In genomic region chr1:177354247-177354646, GRCh38 we compare ENCODE assay signal across 14 cellular contexts.
DNase-seq lines count a peak whose midpoint lies in the region; ATAC-seq lines count a peak whose summit lies in the region.
"Had no signal": no experiment of that assay in that cellular context is flagged by ENCODE, and none has a peak within 500 bp of the region (broad histone marks: within the 10 kb centered on the region; RNA-seq: fewer than 3 reads in every experiment).

No MANE protein-coding gene starts in this region.

- peak; percentile 8 for DNase-seq in GM23248
- DNase-seq in NCI-H524 (lab: John Stamatoyannopoulos, UW): peak; percentile 43 to 89
- DNase-seq in inferior parietal cortex (ENCODE audit: extremely low spot score): peak; percentile 9
- peak; percentile 31 for DNase-seq in superior temporal gyrus (ENCODE audit: extremely low spot score)
- no peak for DNase-seq in DMS79 treated with DMSO at 0.1 percent for 48 hours (lab: John Stamatoyannopoulos, UW)
- DNase-seq in HPDE6-E6E7 (ENCODE audit: extremely low spot score): no peak
- no peak for DNase-seq in activated CD8-positive, alpha-beta memory T cell treated with anti-CD3 and anti-CD28 coated beads, Interleukin-2, amount 10 ng/mL, durations not matched to agents 7 days and 5 days
- DNase-seq: CD8-positive, alpha-beta T cell; COR-L47; GF-D8; H7 had no signal

- no peak overlapping the region for H3K4me2 ChIP-seq in GM23248 (ENCODE audit: unreplicated experiment)
- H3K4me2 ChIP-seq: A549 had no signal

- H3K27ac ChIP-seq in GM23248: no peak overlapping the region
- H3K27ac ChIP-seq: A549 had no signal

- no peaks in the 10 kb centered on the region for H3K4me1 Mint-ChIP-seq in activated CD8-positive, alpha-beta memory T cell treated with anti-CD3 and anti-CD28 coated beads, Interleukin-2, amount 10 ng/mL, durations not matched to agents 7 days and 5 days
- H3K4me1 Mint-ChIP-seq: CD14-positive monocyte had no signal

- H3K9me2 ChIP-seq in GM23248 (ENCODE audit: insufficient read depth): no peaks in the 10 kb centered on the region

- no peak overlapping the region for H3K4me3 Mint-ChIP-seq in activated CD8-positive, alpha-beta memory T cell treated with anti-CD3 and anti-CD28 coated beads, Interleukin-2, amount 10 ng/mL, durations not matched to agents 7 days and 5 days
- H3K4me3 Mint-ChIP-seq: CD14-positive monocyte; CD8-positive, alpha-beta T cell had no signal

- H3K27ac Mint-ChIP-seq in activated CD8-positive, alpha-beta memory T cell treated with anti-CD3 and anti-CD28 coated beads, Interleukin-2, amount 10 ng/mL, durations not matched to agents 7 days and 5 days: no peak overlapping the region
- H3K27ac Mint-ChIP-seq: CD14-positive monocyte; CD8-positive, alpha-beta T cell had no signal

- H4K20me1 ChIP-seq in GM23248 (ENCODE audit: insufficient read depth): no peaks in the 10 kb centered on the region

- no peaks in the 10 kb centered on the region for H3K9me3 ChIP-seq in GM23248 (ENCODE audit: low read depth)
- H3K9me3 ChIP-seq: A549 had no signal

- H3K36me3 Mint-ChIP-seq in activated CD8-positive, alpha-beta memory T cell treated with anti-CD3 and anti-CD28 coated beads, Interleukin-2, amount 10 ng/mL, durations not matched to agents 7 days and 5 days: no peaks in the 10 kb centered on the region
- H3K36me3 Mint-ChIP-seq: CD14-positive monocyte; CD8-positive, alpha-beta T cell had no signal

- no peaks in the 10 kb centered on the region for H3K4me1 ChIP-seq in GM23248 (ENCODE audit: insufficient read depth)
- H3K4me1 ChIP-seq: A549 had no signal

- H3F3A ChIP-seq in GM23248 (ENCODE audit: insufficient read depth): no peaks in the 10 kb centered on the region

- CTCF ChIA-PET in activated CD8-positive, alpha-beta memory T cell treated with anti-CD3 and anti-CD28 coated beads, Interleukin-2, amount 10 ng/mL, durations not matched to agents 7 days and 5 days (lab: Charles Lee): interaction anchor here (0.6 kb wide), 1 partner anchor 87 kb away, joined by 4 read pairs; no protein-coding TSS in a partner anchor

- in situ Hi-C loops in GM23248 (cut with MboI): loop anchor here (25.0 kb wide), 1 partner anchor 442 kb away; no protein-coding TSS in a partner anchor

- no peak overlapping the region for H3K9ac ChIP-seq in GM23248

- no peaks in the 10 kb centered on the region for H3K79me2 ChIP-seq in GM23248 (ENCODE audit: insufficient read depth)

- no peaks in the 10 kb centered on the region for H3K36me3 ChIP-seq in GM23248 (ENCODE audit: low read depth)

- H2AFZ ChIP-seq in GM23248: no peak overlapping the region

- no peak for ATAC-seq in activated CD8-positive, alpha-beta memory T cell treated with anti-CD3 and anti-CD28 coated beads, Interleukin-2, amount 10 ng/mL, durations not matched to agents 7 days and 5 days
- ATAC-seq: A549; CD8-positive, alpha-beta T cell; HepG2 had no signal

- peaks cover 9% of the 10 kb centered on the region for H3K27me3 ChIP-seq in GM23248 (replicated peaks; ENCODE audit: insufficient read depth)

- no peak overlapping the region for H3K4me3 ChIP-seq in GM23248
- H3K4me3 ChIP-seq: A549 had no signal

- H3K27me3 Mint-ChIP-seq in activated CD8-positive, alpha-beta memory T cell treated with anti-CD3 and anti-CD28 coated beads, Interleukin-2, amount 10 ng/mL, durations not matched to agents 7 days and 5 days: no peaks in the 10 kb centered on the region

- WGBS in GM23248 (ENCODE audit: low coverage in 1 of 2, low lambda C conversion rate in 2 of 2, missing lambda C conversion rate in 2 of 2), 2 experiments: 42 to 43% methylated on average over 3 of the region's 3 CpGs

- no peaks in the 10 kb centered on the region for H3K9me3 Mint-ChIP-seq in activated CD8-positive, alpha-beta memory T cell treated with anti-CD3 and anti-CD28 coated beads, Interleukin-2, amount 10 ng/mL, durations not matched to agents 7 days and 5 days (ENCODE audit: low read depth)

Comparison
In these comparisons a context has a peak if more than half of its experiments do, and no peak if none do; other contexts are left out.
1. DNase-seq: peak in GM23248 (single experiment), NCI-H524 (2 of 2), inferior parietal cortex (single experiment) and superior temporal gyrus (single experiment); none in DMS79 treated with DMSO at 0.1 percent for 48 hours (single experiment), HPDE6-E6E7 (single experiment) and activated CD8-positive, alpha-beta memory T cell treated with anti-CD3 and anti-CD28 coated beads, Interleukin-2, amount 10 ng/mL, durations not matched to agents 7 days and 5 days (single experiment).